29 cellular contexts compared by ENCODE assay signal in genomic region chr12:16950041-16950677, GRCh38.
DNase-seq lines count a peak whose midpoint lies in the region; ATAC-seq and TF ChIP-seq lines count a peak whose summit lies in the region.
"Had no signal": no experiment of that assay in that cellular context is flagged by ENCODE, and none has a peak within 500 bp of the region (broad histone marks: within the 10 kb centered on the region; RNA-seq: fewer than 3 reads in every experiment).

No MANE protein-coding gene starts in this region.

- no peaks in the 10 kb centered on the region for H3K36me3 Mint-ChIP-seq in endothelial cell (ENCODE audit: low read depth, unreplicated experiment)
- no peaks in the 10 kb centered on the region for H3K36me3 Mint-ChIP-seq in neural crest cell (ENCODE audit: low read depth)
- no peaks in the 10 kb centered on the region for H3K36me3 Mint-ChIP-seq in stimulated activated effector memory CD8-positive, alpha-beta T cell treated with anti-CD3 and anti-CD28 coated beads, Interleukin-12 subunit alpha, Interleukin-12 subunit beta, amount 100 ng/mL, for 72 hours
- H3K36me3 Mint-ChIP-seq: activated naive CD8-positive, alpha-beta T cell treated with anti-CD3 and anti-CD28 coated beads for 36 hours had no signal

- TF ChIP-seq CTCF in endothelial cell (IDR thresholded peaks at IDR 0.05; ENCODE audit: unreplicated experiment) = no peak
- no peak for TF ChIP-seq CTCF in neural crest cell (conservative IDR thresholded peaks at IDR 0.05)
- TF ChIP-seq CTCF in GM10248 (IDR thresholded peaks at IDR 0.05; ENCODE audit: control extremely low read depth, extremely low read depth, low read depth, missing control alignments) = no peak

- H3K9me3 Mint-ChIP-seq in endothelial cell (ENCODE audit: unreplicated experiment) (no peaks in the 10 kb centered on the region), neural crest cell (no peaks in the 10 kb centered on the region)
- peaks cover 29% of the 10 kb centered on the region for H3K9me3 Mint-ChIP-seq in stimulated activated effector memory CD8-positive, alpha-beta T cell treated with anti-CD3 and anti-CD28 coated beads, Interleukin-12 subunit alpha, Interleukin-12 subunit beta, amount 100 ng/mL, for 72 hours

- ATAC-seq in stimulated activated effector memory CD8-positive, alpha-beta T cell treated with anti-CD3 and anti-CD28 coated beads, Interleukin-12 subunit alpha, Interleukin-12 subunit beta, amount 100 ng/mL, for 72 hours = no peak
- ATAC-seq: HCT116, K562, SK-N-SH treated with all-trans-retinoic acid at 6 μM for 48 hours, T-helper 17 cell had no signal

- CTCF ChIA-PET in GM10248 (lab: Yijun Ruan, JAX) = interaction anchor here (1.6 kb wide), 1 partner anchor 10 kb away, joined by 6 read pairs; no protein-coding TSS in a partner anchor

- POLR2A ChIA-PET in GM10248 (lab: Yijun Ruan, JAX) = no interaction called here

- DNase-seq in ELR (ENCODE audit: low read depth) (peak; percentile 7), NCI-H82 treated with DMSO at 0.1 percent for 48 hours (lab: John Stamatoyannopoulos, UW; ENCODE audit: unreplicated experiment) (peak; percentile 87), endothelial cell (ENCODE audit: low spot score) (peak; percentile 7), neural crest cell (ENCODE audit: low read depth, low spot score) (no peak), GF-D8 (lab: John Stamatoyannopoulos, UW) (no peak), GM19240 (ENCODE audit: insufficient read length, low spot score) (no peak), GM10248 (ENCODE audit: extremely low spot score) (no peak)
- no peak for DNase-seq in stimulated activated effector memory CD8-positive, alpha-beta T cell treated with anti-CD3 and anti-CD28 coated beads, Interleukin-12 subunit alpha, Interleukin-12 subunit beta, amount 100 ng/mL, for 72 hours (ENCODE audit: low spot score in 2 of 2)
- DNase-seq: activated CD8-positive, alpha-beta memory T cell treated with anti-CD3 and anti-CD28 coated beads for 24 hours; activated effector memory CD4-positive, alpha-beta T cell treated with anti-CD3 and anti-CD28 coated beads, Interleukin-2, amount 50 U/mL, for 16 hours; activated naive CD8-positive, alpha-beta T cell treated with anti-CD3 and anti-CD28 coated beads for 36 hours; caudate nucleus; CD4-positive, alpha-beta T cell; dermis blood vessel endothelial cell; DMS 273 treated with DMSO at 0.1 percent for 48 hours; EL; NCI-H1092 treated with DMSO at 0.1 percent for 48 hours; NCI-H2029 treated with DMSO at 0.1 percent for 48 hours; NCI-H226; NCI-H748 treated with DMSO at 0.1 percent for 48 hours; RPMI8226; sigmoid colon; T-helper 17 cell; uterus had no signal

- H3K27ac Mint-ChIP-seq in endothelial cell (ENCODE audit: unreplicated experiment) (no peak overlapping the region), neural crest cell (ENCODE audit: unreplicated experiment) (peak overlapping the region; percentile 48)
- H3K27ac Mint-ChIP-seq in stimulated activated effector memory CD8-positive, alpha-beta T cell treated with anti-CD3 and anti-CD28 coated beads, Interleukin-12 subunit alpha, Interleukin-12 subunit beta, amount 100 ng/mL, for 72 hours = no peak overlapping the region
- H3K27ac Mint-ChIP-seq: activated naive CD8-positive, alpha-beta T cell treated with anti-CD3 and anti-CD28 coated beads for 36 hours; CD4-positive, alpha-beta T cell; progenitor cell of endocrine pancreas; stimulated activated naive CD8-positive, alpha-beta T cell treated with anti-CD3 and anti-CD28 coated beads, Interleukin-15, Interleukin-2, amounts not matched to agents 100 ng/mL and 50 ng/mL, for 24 hours; T-helper 17 cell had no signal

- H3K4me1 Mint-ChIP-seq in endothelial cell (ENCODE audit: unreplicated experiment) (no peaks in the 10 kb centered on the region), neural crest cell (peaks cover 14% of the 10 kb centered on the region)
- H3K4me1 Mint-ChIP-seq in stimulated activated effector memory CD8-positive, alpha-beta T cell treated with anti-CD3 and anti-CD28 coated beads, Interleukin-12 subunit alpha, Interleukin-12 subunit beta, amount 100 ng/mL, for 72 hours = no peaks in the 10 kb centered on the region
- H3K4me1 Mint-ChIP-seq: activated naive CD8-positive, alpha-beta T cell treated with anti-CD3 and anti-CD28 coated beads for 36 hours; T-helper 17 cell had no signal

- H3K4me3 Mint-ChIP-seq in endothelial cell (ENCODE audit: unreplicated experiment) (no peak overlapping the region), neural crest cell (no peak overlapping the region)
- H3K4me3 Mint-ChIP-seq in stimulated activated effector memory CD8-positive, alpha-beta T cell treated with anti-CD3 and anti-CD28 coated beads, Interleukin-12 subunit alpha, Interleukin-12 subunit beta, amount 100 ng/mL, for 72 hours = no peak overlapping the region
- H3K4me3 Mint-ChIP-seq: activated naive CD8-positive, alpha-beta T cell treated with anti-CD3 and anti-CD28 coated beads for 36 hours; CD4-positive, alpha-beta T cell; stimulated activated naive CD8-positive, alpha-beta T cell treated with anti-CD3 and anti-CD28 coated beads, Interleukin-15, Interleukin-2, amounts not matched to agents 100 ng/mL and 50 ng/mL, for 24 hours; T-helper 17 cell had no signal

- H3K27me3 Mint-ChIP-seq in endothelial cell (ENCODE audit: unreplicated experiment) (no peaks in the 10 kb centered on the region), neural crest cell (ENCODE audit: low read depth) (no peaks in the 10 kb centered on the region)
- H3K27me3 Mint-ChIP-seq: activated naive CD8-positive, alpha-beta T cell treated with anti-CD3 and anti-CD28 coated beads for 36 hours; CD4-positive, alpha-beta T cell; progenitor cell of endocrine pancreas; stimulated activated naive CD8-positive, alpha-beta T cell treated with anti-CD3 and anti-CD28 coated beads, Interleukin-15, Interleukin-2, amounts not matched to agents 100 ng/mL and 50 ng/mL, for 24 hours; T-helper 17 cell had no signal

Comparison
In these comparisons a context has a peak if more than half of its experiments do, and no peak if none do; other contexts are left out.
1. DNase-seq: peak in ELR (single experiment), NCI-H82 treated with DMSO at 0.1 percent for 48 hours (single experiment) and endothelial cell (single experiment); none in neural crest cell (single experiment), stimulated activated effector memory CD8-positive, alpha-beta T cell treated with anti-CD3 and anti-CD28 coated beads, Interleukin-12 subunit alpha, Interleukin-12 subunit beta, amount 100 ng/mL, for 72 hours (0 of 2), GF-D8 (single experiment), GM19240 (single experiment) and GM10248 (single experiment).